8 cellular contexts compared by ENCODE assay signal in the genomic region with DNA sequence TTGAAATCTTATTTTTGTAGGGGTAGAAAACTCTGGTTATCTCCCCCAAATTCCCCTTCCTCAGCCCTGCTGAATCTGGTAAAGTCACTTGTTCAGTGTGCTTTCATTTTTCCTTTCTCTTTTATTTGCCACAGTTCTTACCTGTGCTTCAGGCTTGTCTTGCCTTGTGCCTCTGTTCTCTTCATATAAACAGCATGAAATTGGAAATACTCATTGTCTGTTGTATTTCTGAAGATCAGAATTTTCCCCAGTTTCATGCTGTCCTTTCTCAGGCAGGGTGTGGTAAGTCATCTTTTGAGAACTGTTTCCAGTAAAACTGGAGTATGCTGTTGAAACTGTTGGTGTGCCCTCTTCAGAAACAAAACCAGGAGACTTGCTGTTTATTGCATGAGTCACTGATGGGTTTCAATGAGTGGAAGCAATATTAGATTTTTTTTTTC. TPM values are rescaled to one million over a fixed set of nuclear protein-coding genes. Genes with fewer than 3 reads are reported as not detected.
DNase-seq lines count a peak whose midpoint lies in the region; ATAC-seq and TF ChIP-seq lines count a peak whose summit lies in the region.

No MANE protein-coding gene starts in this region.

- no peak overlapping the region for H3K4me3 ChIP-seq in breast epithelium
- H3K4me3 ChIP-seq in Panc1 (ENCODE audit: low read depth in 2 of 2, low read length in 2 of 2): no peak overlapping the region
- peak overlapping the region; percentile 26 for H3K4me3 ChIP-seq in left ventricle myocardium inferior
- peak overlapping the region in 1 of 4 donors; percentile 16 for H3K4me3 ChIP-seq in esophagus muscularis mucosa

- TF ChIP-seq POLR2A in breast epithelium (IDR thresholded peaks at IDR 0.05) (no peak), esophagus muscularis mucosa (IDR thresholded peaks at IDR 0.05; ENCODE audit: low read depth) (no peak)

- H3K27ac ChIP-seq in breast epithelium (peak overlapping the region in 1 of 2 donors; percentile 17), Panc1 (ENCODE audit: low read length) (peak overlapping the region; percentile 5; the same call in 1 of the 2 replicates), left ventricle myocardium inferior (replicated peaks) (peak overlapping the region; percentile 53), esophagus muscularis mucosa (replicated peaks in 1 of 4) (peak overlapping the region in 1 of 4 donors; percentile 24)

- POLR2A ChIA-PET in MCF 10A (lab: Yijun Ruan, JAX) (interaction anchor here (0.6 to 2.6 kb wide), 6 partner anchors 12 to 358 kb away, joined by 3 to 11 read pairs (median 6); a partner anchor contains a TSS), Panc1 (lab: Charles Lee) (interaction anchor here (0.7 kb wide), 1 partner anchor 350 kb away, joined by 3 read pairs; no protein-coding TSS in a partner anchor)

- H3K4me3 Mint-ChIP-seq in MCF 10A (ENCODE audit: unreplicated experiment) (peak overlapping the region; percentile 66), glutamatergic neuron (ENCODE audit: unreplicated experiment) (no peak overlapping the region)

- H3K27me3 Mint-ChIP-seq in MCF 10A (ENCODE audit: insufficient read depth, unreplicated experiment) (no peaks in the 10 kb centered on the region), glutamatergic neuron (ENCODE audit: unreplicated experiment) (no peaks in the 10 kb centered on the region)

- intact Hi-C loops in MCF 10A (cut with micrococcal nuclease) (no loop called here), breast epithelium (cut with DNase I; ENCODE audit: low total_unique reads) (loop anchor here (1.0 to 5.0 kb wide), 2 partner anchors 11 to 460 kb away; no protein-coding TSS in a partner anchor), Panc1 (cut with micrococcal nuclease; ENCODE audit: unreplicated experiment) (no loop called here), left ventricle myocardium inferior (cut with micrococcal nuclease) (no loop called here), esophagus muscularis mucosa (cut with DNase I) (no loop called here)

- no peak for TF ChIP-seq CTCF in MCF 10A (IDR thresholded peaks at IDR 0.05; ENCODE audit: unreplicated experiment)
- no peak for TF ChIP-seq CTCF in breast epithelium (IDR thresholded peaks at IDR 0.05)
- TF ChIP-seq CTCF in Panc1 (IDR thresholded peaks at IDR 0.05): no peak
- TF ChIP-seq CTCF in left ventricle myocardium inferior (IDR thresholded peaks at IDR 0.05; ENCODE audit: borderline replicate concordance): no peak
- no peak for TF ChIP-seq CTCF in glutamatergic neuron (IDR thresholded peaks at IDR 0.05; ENCODE audit: partially characterized antibody, unreplicated experiment)
- no peak for TF ChIP-seq CTCF in esophagus muscularis mucosa (IDR thresholded peaks at IDR 0.05)

- BruUV-seq in MCF 10A (replicated peaks; lab: Mats Ljungman, UMichigan): TSS peak; percentile 51
- BruUV-seq in Panc1 (replicated peaks; lab: Mats Ljungman, UMichigan): no TSS peak

- no peaks in the 10 kb centered on the region for H3K27me3 ChIP-seq in breast epithelium
- no peaks in the 10 kb centered on the region for H3K27me3 ChIP-seq in Panc1 (ENCODE audit: control insufficient read depth, insufficient read depth, low read length)
- H3K27me3 ChIP-seq in left ventricle myocardium inferior (ENCODE audit: low read depth): no peaks in the 10 kb centered on the region
- no peaks in the 10 kb centered on the region for H3K27me3 ChIP-seq in esophagus muscularis mucosa

- peaks cover 0 to 9% of the 10 kb centered on the region in 2 donors for H3K4me1 ChIP-seq in breast epithelium
- H3K4me1 ChIP-seq in Panc1 (ENCODE audit: control insufficient read depth, insufficient read depth, low read length): peaks cover 14% of the 10 kb centered on the region; the same call in 1 of the 2 replicates
- peaks cover 84% of the 10 kb centered on the region for H3K4me1 ChIP-seq in left ventricle myocardium inferior
- H3K4me1 ChIP-seq in esophagus muscularis mucosa: peaks cover 45 to 59% (median 50%) of the 10 kb centered on the region in 4 donors

- no peak for TF ChIP-seq EP300 in esophagus muscularis mucosa (IDR thresholded peaks at IDR 0.05)

- H3K36me3 ChIP-seq in breast epithelium (no peaks in the 10 kb centered on the region), Panc1 (ENCODE audit: control insufficient read depth, insufficient read depth, low read length) (no peaks in the 10 kb centered on the region), left ventricle myocardium inferior (no peaks in the 10 kb centered on the region), esophagus muscularis mucosa (no peaks in the 10 kb centered on the region)

- ATAC-seq in HG02763 (IDR thresholded peaks at IDR 0.05; ENCODE audit: unreplicated experiment): peak; percentile 74
- no peak; the same call in 1 of the 2 replicates for ATAC-seq in Panc1

- H3K9me3 Mint-ChIP-seq in MCF 10A (ENCODE audit: unreplicated experiment) (no peaks in the 10 kb centered on the region), glutamatergic neuron (ENCODE audit: unreplicated experiment) (no peaks in the 10 kb centered on the region)

- no peaks in the 10 kb centered on the region for H3K9me3 ChIP-seq in breast epithelium
- no peaks in the 10 kb centered on the region for H3K9me3 ChIP-seq in Panc1 (ENCODE audit: control insufficient read depth, insufficient read depth, low read depth, low read length)
- no peaks in the 10 kb centered on the region for H3K9me3 ChIP-seq in left ventricle myocardium inferior (replicated peaks)
- H3K9me3 ChIP-seq in esophagus muscularis mucosa: no peaks in the 10 kb centered on the region

- in situ Hi-C loops in Panc1 (cut with HindIII; ENCODE audit: low pct_unique_long_range_greater_than_20kb, low sequenced_read_pairs): no loop called here

- H3K4me1 Mint-ChIP-seq in MCF 10A (ENCODE audit: insufficient read depth, unreplicated experiment) (peaks cover 46% of the 10 kb centered on the region), glutamatergic neuron (ENCODE audit: low read depth, unreplicated experiment) (peaks cover 18% of the 10 kb centered on the region)

- DNase-seq in MCF 10A (ENCODE audit: unreplicated experiment) (peak; percentile 69), breast epithelium (ENCODE audit: low spot score in 2 of 2) (no peak), Panc1 (ENCODE audit: low read depth, low spot score) (no peak), left ventricle myocardium inferior (no peak), glutamatergic neuron (no peak), esophagus muscularis mucosa (ENCODE audit: extremely low spot score) (no peak)
- DNase-seq in central memory CD4-positive, alpha-beta T cell: no peak

- H3K36me3 Mint-ChIP-seq in MCF 10A (ENCODE audit: insufficient read depth, unreplicated experiment): no peaks in the 10 kb centered on the region
- H3K36me3 Mint-ChIP-seq in glutamatergic neuron (ENCODE audit: unreplicated experiment): no peaks in the 10 kb centered on the region

- CTCF ChIA-PET in MCF 10A (lab: Yijun Ruan, JAX): interaction anchor here (1.0 to 3.6 kb wide), 5 partner anchors 18 to 101 kb away, joined by 3 to 16 read pairs (median 6); no protein-coding TSS in a partner anchor
- CTCF ChIA-PET in Panc1 (lab: Charles Lee): no interaction called here

- peak overlapping the region; percentile 81 for H3K27ac Mint-ChIP-seq in MCF 10A (ENCODE audit: low read depth, unreplicated experiment)
- H3K27ac Mint-ChIP-seq in glutamatergic neuron (ENCODE audit: unreplicated experiment): no peak overlapping the region

RNA-seq across cellular contexts. Expression of a gene that starts 7.0 kb away (rescaled TPM):
- total RNA-seq in MCF 10A (2022): 60.3 and 64.3 TPM in 2 replicates
- 100 to 1,000 TPM; 159 to 227 (median 193) TPM for total RNA-seq in breast epithelium
- 131 TPM for total RNA-seq in Panc1 (2021; ENCODE audit: unreplicated experiment)
- 66.4 TPM for polyA plus RNA-seq in Panc1 (2012; ENCODE audit: insufficient read length)
- total RNA-seq in left ventricle myocardium inferior: 1,051 TPM
- total RNA-seq in glutamatergic neuron (ENCODE audit: unreplicated experiment): 192 TPM
- 100 to 1,000 TPM; 212 to 250 (median 227) TPM for total RNA-seq in esophagus muscularis mucosa
